16 cellular contexts compared by ENCODE assay signal in genomic region chr4:39476181-39476873, GRCh38. TPM values are rescaled to one million over a fixed set of nuclear protein-coding genes. Genes with fewer than 3 reads are reported as not detected.
DNase-seq lines count a peak whose midpoint lies in the region; ATAC-seq and TF ChIP-seq lines count a peak whose summit lies in the region.
"Had no signal": no experiment of that assay in that cellular context is flagged by ENCODE, and none has a peak within 500 bp of the region (broad histone marks: within the 10 kb centered on the region; RNA-seq: fewer than 3 reads in every experiment).

No MANE protein-coding gene starts in this region.

- peaks cover 16% of the 10 kb centered on the region for H3K36me3 ChIP-seq in SK-N-MC (ENCODE audit: insufficient read depth, low read length)

- DNase-seq in HFFc6 (peak; percentile 32), SK-N-MC (ENCODE audit: low read depth, low spot score) (no peak), foreskin fibroblast (peak; percentile 35 to 54), sciatic nerve (ENCODE audit: low spot score) (no peak), EL (no peak), NCI-H1417 treated with DMSO at 0.1 percent for 48 hours (lab: John Stamatoyannopoulos, UW) (no peak)
- no peak for DNase-seq in activated CD4-positive, alpha-beta T cell treated with anti-CD3 and anti-CD28 coated beads, Interleukin-2, amount 50 U/mL, for 1 hour
- DNase-seq: ACHN; C1 segment of cervical spinal cord; CD8-positive, alpha-beta memory T cell; NCI-H1105; NCI-H1694 treated with DMSO at 0.1 percent for 48 hours; NCI-H524 treated with DMSO at 0.1 percent for 48 hours; SIG-M5 had no signal

- H3K27ac ChIP-seq in SK-N-MC, result peak overlapping the region; percentile 46; the same call in 1 of the 2 replicates
- H3K27ac ChIP-seq: RWPE1 had no signal

- TF ChIP-seq CTCF in HFFc6 (IDR thresholded peaks at IDR 0.05), result no peak
- no peak for TF ChIP-seq CTCF in foreskin fibroblast (IDR thresholded peaks at IDR 0.05; ENCODE audit: low read depth, low read length)

- H3K27me3 Mint-ChIP-seq in HFFc6 (ENCODE audit: insufficient read depth), result no peaks in the 10 kb centered on the region
- H3K27me3 Mint-ChIP-seq: CD8-positive, alpha-beta memory T cell had no signal

- peak; percentile 42 for ATAC-seq in sciatic nerve
- ATAC-seq: K562 had no signal

- intact Hi-C loops in sciatic nerve (cut with DNase I), result no loop called here

- H3K9ac ChIP-seq in SK-N-MC (ENCODE audit: insufficient read length), result no peak overlapping the region

- no peaks in the 10 kb centered on the region for H3K9me3 ChIP-seq in SK-N-MC (ENCODE audit: low read depth, low read length)

- H3K27ac Mint-ChIP-seq in HFFc6, result no peak overlapping the region

- no peak overlapping the region for H3K4me3 ChIP-seq in SK-N-MC
- H3K4me3 ChIP-seq in foreskin fibroblast (ENCODE audit: low read depth in 1 of 2, low read length in 2 of 2), result no peak overlapping the region
- H3K4me3 ChIP-seq: K562 had no signal

- no peaks in the 10 kb centered on the region for H3K9me3 Mint-ChIP-seq in HFFc6
- H3K9me3 Mint-ChIP-seq: CD8-positive, alpha-beta memory T cell had no signal

- no peaks in the 10 kb centered on the region for H3K36me3 Mint-ChIP-seq in HFFc6 (ENCODE audit: low read depth)

- H3K4me1 Mint-ChIP-seq in HFFc6 (ENCODE audit: low read depth), result peaks cover 9% of the 10 kb centered on the region; the same call in 1 of the 2 replicates
- H3K4me1 Mint-ChIP-seq: CD8-positive, alpha-beta memory T cell had no signal

- H3K4me3 Mint-ChIP-seq in HFFc6, result no peak overlapping the region
- H3K4me3 Mint-ChIP-seq: CD8-positive, alpha-beta memory T cell had no signal

RNA-seq across cellular contexts. Expression of gene LIAS, which starts 17.5 kb away (rescaled TPM):
- total RNA-seq in HFFc6 (2021; fragmentation: NEBNext Ultra II Directional; extraction: Animal tissue kit (Norgen Biotek cat#: 25700)), result 1 to 10 TPM; 6.9 to 9.4 (median 8.1) TPM
- total RNA-seq in sciatic nerve, result 13.1 TPM

RNA-seq across cellular contexts. Expression of gene RPL9, which starts 17.6 kb away (rescaled TPM):
- total RNA-seq in HFFc6 (2021; fragmentation: NEBNext Ultra II Directional; extraction: Animal tissue kit (Norgen Biotek cat#: 25700)), result 1,000 to 10,000 TPM; 1,332 to 1,543 (median 1,424) TPM
- 1,081 TPM for total RNA-seq in sciatic nerve

RNA-seq across cellular contexts. Expression of gene UGDH, which starts 50.9 kb away (rescaled TPM):
- 100 to 1,000 TPM in 5 of 6 experiments, 10 to 100 TPM in 1; 97.1 to 169 (median 158) TPM for total RNA-seq in HFFc6 (2021; fragmentation: NEBNext Ultra II Directional; extraction: Animal tissue kit (Norgen Biotek cat#: 25700))
- total RNA-seq in sciatic nerve, result 53.4 TPM

Comparison
In these comparisons a context has a peak if more than half of its experiments do, and no peak if none do; other contexts are left out.
1. DNase-seq: peak in HFFc6 (single experiment) and foreskin fibroblast (2 of 2); none in SK-N-MC (single experiment), sciatic nerve (single experiment), EL (single experiment), activated CD4-positive, alpha-beta T cell treated with anti-CD3 and anti-CD28 coated beads, Interleukin-2, amount 50 U/mL, for 1 hour (single experiment) and NCI-H1417 treated with DMSO at 0.1 percent for 48 hours (single experiment).